25 cellular contexts compared by ENCODE assay signal in the genomic region with DNA sequence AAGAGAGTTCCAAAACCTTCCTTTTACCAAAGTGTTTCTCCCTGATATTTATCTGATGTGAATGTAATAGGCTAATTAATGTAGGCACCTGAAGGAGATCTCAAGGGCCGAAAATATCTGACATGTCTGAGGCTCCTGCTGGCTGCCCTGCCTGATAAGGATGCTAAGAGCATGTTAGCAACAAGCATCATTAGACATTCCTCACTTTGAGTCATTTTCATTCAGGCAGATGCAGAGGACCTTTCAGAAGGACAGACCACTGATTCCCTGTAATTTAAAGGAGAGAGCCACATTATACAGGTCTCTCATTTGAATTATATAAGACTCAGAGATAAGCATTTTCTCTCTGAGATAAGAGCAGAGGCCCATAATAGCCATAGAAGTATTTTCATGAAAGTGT.
DNase-seq lines count a peak whose midpoint lies in the region; TF ChIP-seq lines count a peak whose summit lies in the region.
"Had no signal": no experiment of that assay in that cellular context is flagged by ENCODE, and none has a peak within 500 bp of the region (broad histone marks: within the 10 kb centered on the region; RNA-seq: fewer than 3 reads in every experiment).

No MANE protein-coding gene starts in this region.

- H3K27me3 ChIP-seq in skeletal muscle satellite cell (ENCODE audit: control insufficient read depth, insufficient read depth, low read length), result no peaks in the 10 kb centered on the region
- no peaks in the 10 kb centered on the region for H3K27me3 ChIP-seq in ascending aorta
- H3K27me3 ChIP-seq: BLaER1, esophagus muscularis mucosa, neural progenitor cell, transverse colon had no signal

- peak; percentile 78 for DNase-seq in ELR (ENCODE audit: low read depth)
- peak; percentile 51 for DNase-seq in RPMI7951 (ENCODE audit: low read depth)
- DNase-seq in fibroblast of pulmonary artery (ENCODE audit: low read depth), result peak; percentile 17
- no peak for DNase-seq in activated CD4-positive, alpha-beta T cell treated with anti-CD3 and anti-CD28 coated beads for 1 hour
- DNase-seq in NCI-H510A treated with DMSO at 0.1 percent for 48 hours (lab: John Stamatoyannopoulos, UW), result no peak
- DNase-seq in ascending aorta (ENCODE audit: low spot score in 2 of 2), result no peak
- DNase-seq: activated CD4-positive, alpha-beta T cell treated with anti-CD3 and anti-CD28 coated beads, Interleukin-2, amount 50 U/mL, for 48 hours; activated gamma-delta T cell treated with Interleukin-2 at 50 U/mL for 16 hours; amygdala; effector memory CD4-positive, alpha-beta T cell; glutamatergic neuron; left colon; NCI-H1417 treated with DMSO at 0.1 percent for 48 hours; NCI-H2171 treated with DMSO at 0.1 percent for 48 hours; NCI-H774; PC-9; SJCRH30; small intestine; stimulated activated CD4-positive, alpha-beta T cell treated with anti-CD3 and anti-CD28 coated beads, Interleukin-2, amount 100 ng/mL, for 48 hours; transverse colon had no signal

- no peaks in the 10 kb centered on the region for H3K9me3 ChIP-seq in skeletal muscle satellite cell (replicated peaks; ENCODE audit: low read length)
- peaks cover 0 to 16% of the 10 kb centered on the region in 2 donors for H3K9me3 ChIP-seq in ascending aorta
- H3K9me3 ChIP-seq: prostate gland, SJCRH30 had no signal

- no peak for TF ChIP-seq CTCF in fibroblast of pulmonary artery (IDR thresholded peaks at IDR 0.05; ENCODE audit: low read length, missing control alignments)
- TF ChIP-seq CTCF in ascending aorta (IDR thresholded peaks at IDR 0.05), result no peak

- peak overlapping the region; percentile 29 for H3K4me2 ChIP-seq in skeletal muscle satellite cell (ENCODE audit: low read length)
- H3K4me2 ChIP-seq: BLaER1, neural progenitor cell, PC-9 had no signal

- H3K4me1 ChIP-seq in skeletal muscle satellite cell (ENCODE audit: control insufficient read depth, insufficient read depth, low read length), result peaks cover 35% of the 10 kb centered on the region
- no peaks in the 10 kb centered on the region for H3K4me1 ChIP-seq in ascending aorta
- H3K4me1 ChIP-seq: BLaER1, esophagus muscularis mucosa, neural progenitor cell, prostate gland, SJCRH30, transverse colon had no signal

- no peak overlapping the region for H3K4me3 ChIP-seq in fibroblast of pulmonary artery (replicated peaks; ENCODE audit: low read depth, low read length)
- H3K4me3 ChIP-seq in skeletal muscle satellite cell (ENCODE audit: low read length), result no peak overlapping the region
- no peak overlapping the region for H3K4me3 ChIP-seq in ascending aorta
- H3K4me3 ChIP-seq: BLaER1, esophagus muscularis mucosa, neural progenitor cell, PC-9, prostate gland, SJCRH30, transverse colon had no signal

- intact Hi-C loops in ascending aorta (cut with DNase I), result no loop called here

- peak overlapping the region; percentile 62 for H3K9ac ChIP-seq in skeletal muscle satellite cell (ENCODE audit: low read depth, low read length)
- H3K9ac ChIP-seq: BLaER1, neural progenitor cell had no signal

- no peak overlapping the region for H3K27ac ChIP-seq in ascending aorta
- H3K27ac ChIP-seq: BLaER1, esophagus muscularis mucosa, neural progenitor cell, PC-9, prostate gland, SJCRH30, transverse colon had no signal

- H3K36me3 ChIP-seq in skeletal muscle satellite cell (ENCODE audit: insufficient read depth, low read length) (no peaks in the 10 kb centered on the region), ascending aorta (no peaks in the 10 kb centered on the region)
- H3K36me3 ChIP-seq: BLaER1, esophagus muscularis mucosa, neural progenitor cell, prostate gland, SJCRH30, transverse colon had no signal

Comparison
In these comparisons a context has a peak if more than half of its experiments do, and no peak if none do; other contexts are left out.
1. DNase-seq: peak in ELR (single experiment), RPMI7951 (single experiment) and fibroblast of pulmonary artery (single experiment); none in activated CD4-positive, alpha-beta T cell treated with anti-CD3 and anti-CD28 coated beads for 1 hour (single experiment), NCI-H510A treated with DMSO at 0.1 percent for 48 hours (single experiment) and ascending aorta (0 of 2).